ENCODE assay signal across 11 cellular contexts in the genomic region with DNA sequence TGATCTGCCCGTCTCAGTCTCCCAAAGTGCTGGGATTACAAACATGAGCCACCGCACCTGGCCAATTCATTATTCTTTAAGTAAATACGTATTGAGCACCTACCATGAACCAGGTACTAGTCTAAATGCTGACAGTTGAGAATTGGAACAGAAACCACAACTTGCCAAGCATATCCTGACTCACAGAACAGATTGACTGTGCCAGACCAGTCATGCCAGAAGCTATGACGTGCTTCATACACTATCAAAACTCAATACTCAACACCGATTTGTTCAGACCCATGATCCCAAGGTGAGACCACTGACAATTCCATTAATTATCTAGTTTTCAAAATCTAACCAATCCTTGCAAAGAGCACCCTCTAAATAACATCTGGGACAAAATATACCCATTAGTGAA.
A peak's percentile ranks its signal among the peaks of the same experiment; 100 is the strongest.
DNase-seq lines count a peak whose midpoint lies in the region; ATAC-seq and TF ChIP-seq lines count a peak whose summit lies in the region.
"Had no signal": no experiment of that assay in that cellular context is flagged by ENCODE, and none has a peak within 500 bp of the region (broad histone marks: within the 10 kb centered on the region; RNA-seq: fewer than 3 reads in every experiment).

No MANE protein-coding gene starts in this region.

- H3K27me3 ChIP-seq in breast epithelium (no peaks in the 10 kb centered on the region), sigmoid colon (no peaks in the 10 kb centered on the region)
- H3K27me3 ChIP-seq: tibial artery had no signal

- TF ChIP-seq POLR2A in breast epithelium (IDR thresholded peaks at IDR 0.05): no peak
- no peak for TF ChIP-seq POLR2A in sigmoid colon (IDR thresholded peaks at IDR 0.05)

- whole genome bisulfite sequencing in sigmoid colon, 2 donors: 79 to 95% methylated on average over 5 of the region's 5 CpGs

- no peak for TF ChIP-seq CTCF in MCF 10A (IDR thresholded peaks at IDR 0.05; ENCODE audit: unreplicated experiment)
- no peak for TF ChIP-seq CTCF in breast epithelium (IDR thresholded peaks at IDR 0.05)
- no peak for TF ChIP-seq CTCF in sigmoid colon (IDR thresholded peaks at IDR 0.05)
- no peak for TF ChIP-seq CTCF in glutamatergic neuron (IDR thresholded peaks at IDR 0.05; ENCODE audit: partially characterized antibody, unreplicated experiment)

- POLR2A ChIA-PET in MCF 10A (lab: Yijun Ruan, JAX): interaction anchor here (1.6 kb wide), 1 partner anchor 11 kb away, joined by 4 read pairs; no protein-coding TSS in a partner anchor

- H3K4me1 Mint-ChIP-seq in MCF 10A (ENCODE audit: insufficient read depth, unreplicated experiment) (no peaks in the 10 kb centered on the region), glutamatergic neuron (ENCODE audit: low read depth, unreplicated experiment) (peaks cover 2% of the 10 kb centered on the region)
- H3K4me1 Mint-ChIP-seq: CD4-positive, CD25-positive, alpha-beta regulatory T cell had no signal

- H3K9me3 Mint-ChIP-seq in MCF 10A (ENCODE audit: unreplicated experiment) (no peaks in the 10 kb centered on the region), glutamatergic neuron (ENCODE audit: unreplicated experiment) (peaks cover 2% of the 10 kb centered on the region)
- H3K9me3 Mint-ChIP-seq: CD4-positive, CD25-positive, alpha-beta regulatory T cell had no signal

- H3K36me3 Mint-ChIP-seq in MCF 10A (ENCODE audit: insufficient read depth, unreplicated experiment) (no peaks in the 10 kb centered on the region), glutamatergic neuron (ENCODE audit: unreplicated experiment) (no peaks in the 10 kb centered on the region)
- H3K36me3 Mint-ChIP-seq: CD4-positive, CD25-positive, alpha-beta regulatory T cell had no signal

- TF ChIP-seq EP300 in sigmoid colon (IDR thresholded peaks at IDR 0.05): no peak

- no peaks in the 10 kb centered on the region for H3K36me3 ChIP-seq in breast epithelium
- H3K36me3 ChIP-seq in sigmoid colon: no peaks in the 10 kb centered on the region
- H3K36me3 ChIP-seq: tibial artery had no signal

- H3K9me3 ChIP-seq in breast epithelium (no peaks in the 10 kb centered on the region), sigmoid colon (no peaks in the 10 kb centered on the region)
- H3K9me3 ChIP-seq: tibial artery had no signal

- intact Hi-C loops in MCF 10A (cut with micrococcal nuclease) (no loop called here), breast epithelium (cut with DNase I; ENCODE audit: low total_unique reads) (no loop called here), sigmoid colon (cut with DNase I) (loop anchor here (5.0 kb wide), 1 partner anchor 147 kb away; a partner anchor contains a TSS)

- ATAC-seq in HG02885 (IDR thresholded peaks at IDR 0.05; ENCODE audit: poor library complexity, unreplicated experiment): peak; percentile 70

- no peak overlapping the region for H3K4me3 Mint-ChIP-seq in MCF 10A (ENCODE audit: unreplicated experiment)
- H3K4me3 Mint-ChIP-seq in glutamatergic neuron (ENCODE audit: unreplicated experiment): no peak overlapping the region
- H3K4me3 Mint-ChIP-seq: CD4-positive, CD25-positive, alpha-beta regulatory T cell had no signal

- H3K4me1 ChIP-seq in breast epithelium: no peaks in the 10 kb centered on the region
- peaks cover 0 to 25% (median 14%) of the 10 kb centered on the region in 4 donors for H3K4me1 ChIP-seq in sigmoid colon
- H3K4me1 ChIP-seq: tibial artery had no signal

- no TSS peak for BruUV-seq in MCF 10A (replicated peaks; lab: Mats Ljungman, UMichigan)

- CTCF ChIA-PET in MCF 10A (lab: Yijun Ruan, JAX): no interaction called here

- H3K4me3 ChIP-seq in breast epithelium (no peak overlapping the region), sigmoid colon (no peak overlapping the region)
- H3K4me3 ChIP-seq: tibial artery had no signal

- DNase-seq in MCF 10A (ENCODE audit: unreplicated experiment) (peak; percentile 66), breast epithelium (ENCODE audit: low spot score in 2 of 2) (no peak), RKO (ENCODE audit: low spot score) (peak; percentile 14), retina (no peak), anterior cingulate cortex (lab: John Stamatoyannopoulos, UW) (no peak), sigmoid colon (no peak), glutamatergic neuron (no peak)
- DNase-seq: activated CD4-positive, alpha-beta T cell treated with anti-CD3 and anti-CD28 coated beads for 4 hours; tibial artery had no signal

- H3K27me3 Mint-ChIP-seq in MCF 10A (ENCODE audit: insufficient read depth, unreplicated experiment): no peaks in the 10 kb centered on the region
- no peaks in the 10 kb centered on the region for H3K27me3 Mint-ChIP-seq in glutamatergic neuron (ENCODE audit: unreplicated experiment)

- H3K27ac ChIP-seq in breast epithelium (no peak overlapping the region), sigmoid colon (no peak overlapping the region)
- H3K27ac ChIP-seq: tibial artery had no signal

- H3K27ac Mint-ChIP-seq in MCF 10A (ENCODE audit: low read depth, unreplicated experiment) (no peak overlapping the region), glutamatergic neuron (ENCODE audit: unreplicated experiment) (no peak overlapping the region)

Comparison
In these comparisons a context has a peak if more than half of its experiments do, and no peak if none do; other contexts are left out.
1. DNase-seq: peak in MCF 10A (single experiment) and RKO (single experiment); none in breast epithelium (0 of 2), retina (single experiment), anterior cingulate cortex (0 of 58), sigmoid colon (single experiment) and glutamatergic neuron (single experiment).